In genomic region chr20:50510706-50511401, GRCh38 we compare ENCODE assay signal across 8 cellular contexts. TPM values are rescaled to one million over a fixed set of nuclear protein-coding genes. Genes with fewer than 3 reads are reported as not detected.
DNase-seq lines count a peak whose midpoint lies in the region; ATAC-seq, FAIRE-seq and TF ChIP-seq lines count a peak whose summit lies in the region.

No MANE protein-coding gene starts in this region.

- H3K9ac ChIP-seq in subcutaneous abdominal adipose tissue (ENCODE audit: low read length in 5 of 5): peak overlapping the region; percentile 76 to 100 (median 98)

- H3K9me3 ChIP-seq in body of pancreas: no peaks in the 10 kb centered on the region
- H3K9me3 ChIP-seq in subcutaneous abdominal adipose tissue (ENCODE audit: control insufficient read depth in 5 of 5, low read length in 5 of 5): no peaks in the 10 kb centered on the region

- no peak for ATAC-seq in body of pancreas
- peak; percentile 57 for ATAC-seq in left lobe of liver
- no peak for ATAC-seq in HG03135 (IDR thresholded peaks at IDR 0.05; ENCODE audit: unreplicated experiment)

- no peaks in the 10 kb centered on the region for H3K36me3 ChIP-seq in body of pancreas (replicated peaks in 1 of 2; ENCODE audit: insufficient read depth in 1 of 2, low read depth in 2 of 2)
- H3K36me3 ChIP-seq in subcutaneous abdominal adipose tissue (ENCODE audit: control insufficient read depth in 5 of 5, insufficient read depth in 5 of 5, low read length in 5 of 5): no peaks in the 10 kb centered on the region

- intact Hi-C loops in body of pancreas (cut with DNase I): no loop called here

- TF ChIP-seq CTCF in NB4 (IDR thresholded peaks at IDR 0.05; ENCODE audit: low read depth, low read length): no peak
- TF ChIP-seq CTCF in body of pancreas (IDR thresholded peaks at IDR 0.05): no peak
- TF ChIP-seq CTCF in GM10248 (IDR thresholded peaks at IDR 0.05; ENCODE audit: control extremely low read depth, extremely low read depth, low read depth, missing control alignments): no peak

- POLR2A ChIA-PET in GM10248 (lab: Yijun Ruan, JAX): interaction anchor here (0.5 to 1.6 kb wide), 4 partner anchors 8 to 670 kb away, joined by 3 to 5 read pairs (median 4); no protein-coding TSS in a partner anchor

- no peak for DNase-seq in GM19239 (ENCODE audit: insufficient read length, low spot score)
- DNase-seq in NB4 (ENCODE audit: low read depth): peak; percentile 50
- peak in 1 of 4 donors; percentile 13 for DNase-seq in body of pancreas
- no peak for DNase-seq in left lobe of liver (ENCODE audit: low spot score)
- no peak for DNase-seq in GM10248 (ENCODE audit: extremely low spot score)
- DNase-seq in germinal center (ENCODE audit: low spot score): no peak

- TF ChIP-seq POLR2A in NB4 (IDR thresholded peaks at IDR 0.05; ENCODE audit: extremely low read depth, insufficient read length) (no peak), body of pancreas (IDR thresholded peaks at IDR 0.05) (no peak)

- H3K27ac ChIP-seq in body of pancreas (peak overlapping the region; percentile 63 to 84 (median 82)), subcutaneous abdominal adipose tissue (ENCODE audit: low read depth, low read length) (peak overlapping the region; percentile 76)

- no peaks in the 10 kb centered on the region for H3K27me3 ChIP-seq in body of pancreas
- H3K27me3 ChIP-seq in subcutaneous abdominal adipose tissue (ENCODE audit: control insufficient read depth in 5 of 5, insufficient read depth in 4 of 5, low read length in 5 of 5): no peaks in the 10 kb centered on the region

- peak overlapping the region; percentile 87 for H3K4me3 ChIP-seq in NB4 (ENCODE audit: low read depth, low read length)
- peak overlapping the region; percentile 67 to 81 for H3K4me3 ChIP-seq in body of pancreas
- peak overlapping the region; percentile 82 to 100 (median 91) for H3K4me3 ChIP-seq in subcutaneous abdominal adipose tissue (ENCODE audit: low read depth in 1 of 5, low read length in 5 of 5)

- peak; percentile 23 for FAIRE-seq in GM19239 (lab: Jason Lieb, UNC)

- CTCF ChIA-PET in GM10248 (lab: Yijun Ruan, JAX): interaction anchor here (0.6 to 4.8 kb wide), 16 partner anchors 8 to 532 kb away, joined by 3 to 19 read pairs (median 4); no protein-coding TSS in a partner anchor

- WGBS in body of pancreas, 2 donors: 0 to 1% methylated on average over 28 of the region's 29 CpGs

- H3K4me1 ChIP-seq in body of pancreas: peaks cover 38% of the 10 kb centered on the region
- H3K4me1 ChIP-seq in subcutaneous abdominal adipose tissue (ENCODE audit: control insufficient read depth in 5 of 5, insufficient read depth in 5 of 5, low read length in 5 of 5): peaks cover 8 to 53% (median 42%) of the 10 kb centered on the region in 5 donors

RNA-seq across cellular contexts. Expression of gene PTPN1, which starts 0.7 kb away (rescaled TPM):
- 10 to 100 TPM in 1 of 2 donors, 1 to 10 TPM in 1; 9.1 to 10.2 TPM for total RNA-seq in body of pancreas
- 8.9 TPM for total RNA-seq in left lobe of liver
